ENCODE assay signal across 16 cellular contexts in genomic region chr6:21749754-21750153, GRCh38.
A peak's percentile ranks its signal among the peaks of the same experiment; 100 is the strongest.
DNase-seq lines count a peak whose midpoint lies in the region; ATAC-seq and TF ChIP-seq lines count a peak whose summit lies in the region.
"Had no signal": no experiment of that assay in that cellular context is flagged by ENCODE, and none has a peak within 500 bp of the region (broad histone marks: within the 10 kb centered on the region; RNA-seq: fewer than 3 reads in every experiment).

No MANE protein-coding gene starts in this region.

- no peak for ATAC-seq in DND-41 (ENCODE audit: insufficient read depth, low read depth)
- no peak for ATAC-seq in GM18502 (IDR thresholded peaks at IDR 0.05; ENCODE audit: poor library complexity, unreplicated experiment)
- ATAC-seq in GM19035 (IDR thresholded peaks at IDR 0.05; ENCODE audit: unreplicated experiment): no peak
- ATAC-seq in HG02642 (IDR thresholded peaks at IDR 0.05; ENCODE audit: poor library complexity, unreplicated experiment): no peak
- ATAC-seq: activated CD4-positive, CD25-positive, alpha-beta regulatory T cell treated with anti-CD3 and anti-CD28 coated beads, Interleukin-2, amount 50 U/mL, for 24 hours; activated naive CD8-positive, alpha-beta T cell treated with anti-CD3 and anti-CD28 coated beads, Interleukin-2, amount 50 U/mL, for 24 hours; gastroesophageal sphincter; psoas muscle had no signal

- H4K20me1 ChIP-seq in DND-41 (ENCODE audit: insufficient read depth, low read length): peaks cover 4% of the 10 kb centered on the region; the same call in 1 of the 2 replicates

- peaks cover 73% of the 10 kb centered on the region for H3K4me1 ChIP-seq in DND-41 (ENCODE audit: insufficient read depth, low read length)
- H3K4me1 ChIP-seq: psoas muscle had no signal

- H3K36me3 ChIP-seq in DND-41 (ENCODE audit: insufficient read depth, low read length): peaks cover 8% of the 10 kb centered on the region
- H3K36me3 ChIP-seq: gastroesophageal sphincter had no signal

- 0 out of 2 replicates have a peak overlapping the region, but pooled peaks have one; percentile 28 for H3K27ac ChIP-seq in DND-41 (ENCODE audit: low read length)
- H3K27ac ChIP-seq: GM23248, psoas muscle had no signal

- no peak overlapping the region for H3K9ac ChIP-seq in DND-41 (ENCODE audit: low read depth, low read length)
- H3K9ac ChIP-seq: GM23248 had no signal

- H3K27ac Mint-ChIP-seq in nephron: peak overlapping the region; percentile 74 to 90 (median 86)
- H3K27ac Mint-ChIP-seq: activated naive CD8-positive, alpha-beta T cell treated with anti-CD3 and anti-CD28 coated beads, Interleukin-2, amount 50 U/mL, for 24 hours had no signal

- H3K36me3 Mint-ChIP-seq in nephron (ENCODE audit: low read depth): peaks cover 18% of the 10 kb centered on the region

- no peak overlapping the region for H2AFZ ChIP-seq in DND-41 (ENCODE audit: low read depth, low read length)
- H2AFZ ChIP-seq: GM23248 had no signal

- TF ChIP-seq CTCF in DND-41 (IDR thresholded peaks at IDR 0.05; ENCODE audit: borderline replicate concordance, extremely low read depth, low read length, poor library complexity, severe bottlenecking): no peak
- no peak for TF ChIP-seq CTCF in nephron (IDR thresholded peaks at IDR 0.05; ENCODE audit: unreplicated experiment in 3 of 3)
- TF ChIP-seq CTCF in GM10266 (IDR thresholded peaks at IDR 0.05; ENCODE audit: control insufficient read depth, insufficient read depth, low read depth, missing control alignments): no peak

- peak overlapping the region in 1 of 3 experiments; percentile 31 for H3K4me3 Mint-ChIP-seq in nephron
- H3K4me3 Mint-ChIP-seq: activated naive CD8-positive, alpha-beta T cell treated with anti-CD3 and anti-CD28 coated beads, Interleukin-2, amount 50 U/mL, for 24 hours had no signal

- H3K79me2 ChIP-seq in DND-41 (ENCODE audit: insufficient read depth, low read length): peaks cover 93% of the 10 kb centered on the region

- no peaks in the 10 kb centered on the region for H3K27me3 ChIP-seq in DND-41 (ENCODE audit: insufficient read depth, low read length, poor library complexity)
- H3K27me3 ChIP-seq: gastroesophageal sphincter had no signal

- no peaks in the 10 kb centered on the region for H3K27me3 Mint-ChIP-seq in nephron (ENCODE audit: low read depth)
- H3K27me3 Mint-ChIP-seq: activated naive CD8-positive, alpha-beta T cell treated with anti-CD3 and anti-CD28 coated beads, Interleukin-2, amount 50 U/mL, for 24 hours had no signal

- H3K4me1 Mint-ChIP-seq in nephron: peaks cover 61% of the 10 kb centered on the region

- no peaks in the 10 kb centered on the region for H3K9me3 Mint-ChIP-seq in nephron
- H3K9me3 Mint-ChIP-seq: activated naive CD8-positive, alpha-beta T cell treated with anti-CD3 and anti-CD28 coated beads, Interleukin-2, amount 50 U/mL, for 24 hours had no signal

- H3K4me2 ChIP-seq in DND-41 (ENCODE audit: insufficient read depth, low read length): no peak overlapping the region

- H3K4me3 ChIP-seq in DND-41 (ENCODE audit: low read depth in 1 of 2, low read length in 2 of 2): no peak overlapping the region
- H3K4me3 ChIP-seq: gastroesophageal sphincter, GM23248, psoas muscle had no signal

- no peaks in the 10 kb centered on the region for H3K9me3 ChIP-seq in DND-41 (ENCODE audit: insufficient read depth, low read length, severe bottlenecking)
- H3K9me3 ChIP-seq: gastroesophageal sphincter, psoas muscle had no signal

- DNase-seq in DND-41: no peak
- peak; percentile 38 for DNase-seq in NCI-H1417 treated with DMSO at 0.1 percent for 48 hours (lab: John Stamatoyannopoulos, UW)
- peak; percentile 66 for DNase-seq in NCI-H82 (lab: John Stamatoyannopoulos, UW)
- no peak for DNase-seq in GM10266 (ENCODE audit: extremely low spot score)
- DNase-seq: activated naive CD8-positive, alpha-beta T cell treated with anti-CD3 and anti-CD28 coated beads, Interleukin-2, amount 50 U/mL, for 24 hours; activated T-cell treated with anti-CD3 and anti-CD28 coated beads, Interleukin-2, amount 50 U/mL, for 1 hour; GM23248; KG1; psoas muscle; stimulated activated CD8-positive, alpha-beta memory T cell treated with anti-CD3 and anti-CD28 coated beads, Interleukin-4, amount 100 ng/mL, for 48 hours had no signal

Comparison
In these comparisons a context has a peak if more than half of its experiments do, and no peak if none do; other contexts are left out.
1. DNase-seq: peak in NCI-H1417 treated with DMSO at 0.1 percent for 48 hours (single experiment) and NCI-H82 (single experiment); none in DND-41 (single experiment) and GM10266 (single experiment).